ENCODE assay signal across 17 cellular contexts in genomic region chr22:42921301-42921700, GRCh38.
DNase-seq lines count a peak whose midpoint lies in the region; ATAC-seq and TF ChIP-seq lines count a peak whose summit lies in the region.
"Had no signal": no experiment of that assay in that cellular context is flagged by ENCODE, and none has a peak within 500 bp of the region (broad histone marks: within the 10 kb centered on the region; RNA-seq: fewer than 3 reads in every experiment).

No MANE protein-coding gene starts in this region.

- H2BK20ac ChIP-seq in IMR-90 (ENCODE audit: low read depth, low read length) (peak overlapping the region; percentile 2; the same call in 1 of the 2 replicates), H9 (ENCODE audit: low read depth, low read length, poor library complexity, severe bottlenecking) (no peak overlapping the region)

- H2BK5ac ChIP-seq in IMR-90 (ENCODE audit: low read depth, low read length, poor library complexity, severe bottlenecking) (peak overlapping the region; percentile 54), H9 (ENCODE audit: insufficient read length, low read length) (no peak overlapping the region)

- TF ChIP-seq RAD21 in IMR-90 (IDR thresholded peaks at IDR 0.05; ENCODE audit: low read length) = no peak

- no CpG with 5 or more reads among the region's 4 CpGs for WGBS in IMR-90 (ENCODE audit: extremely low coverage in 2 of 2, insufficient read length in 1 of 2), 2 experiments
- no CpG with 5 or more reads among the region's 4 CpGs for WGBS in H9 (ENCODE audit: extremely low coverage, insufficient read length, low lambda C conversion rate)

- H3K56ac ChIP-seq in IMR-90 (ENCODE audit: extremely low read depth, insufficient read depth, low read length) = no peak overlapping the region
- H3K56ac ChIP-seq in H9 (ENCODE audit: insufficient read length, low read depth, low read length) = no peak overlapping the region

- TF ChIP-seq CTCF in IMR-90 (conservative IDR thresholded peaks at IDR 0.05; ENCODE audit: low read depth, low read length) = no peak
- no peak for TF ChIP-seq CTCF in coronary artery (IDR thresholded peaks at IDR 0.05)
- no peak for TF ChIP-seq CTCF in osteocyte (IDR thresholded peaks at IDR 0.05)
- TF ChIP-seq CTCF in H9 (conservative IDR thresholded peaks at IDR 0.05) = no peak

- H3K23ac ChIP-seq in IMR-90 (ENCODE audit: low read depth, low read length) (peak overlapping the region; percentile 7; the same call in 1 of the 2 replicates), H9 (ENCODE audit: insufficient read length, low read depth, low read length) (no peak overlapping the region)

- H4K91ac ChIP-seq in IMR-90 (ENCODE audit: insufficient read depth, low read depth, low read length) (no peak overlapping the region; the same call in 1 of the 2 replicates), H9 (ENCODE audit: insufficient read length, low read depth, low read length) (no peak overlapping the region)

- H2AFZ ChIP-seq in ACC112 (ENCODE audit: low read length, unreplicated experiment) = no peak overlapping the region
- no peak overlapping the region for H2AFZ ChIP-seq in IMR-90 (replicated peaks; ENCODE audit: low read length, poor library complexity)
- H2AFZ ChIP-seq in H9 (ENCODE audit: low read length) = no peak overlapping the region

- H3K4ac ChIP-seq in IMR-90 (ENCODE audit: low read depth, low read length) = peak overlapping the region; percentile 12; the same call in 1 of the 2 replicates
- no peak overlapping the region for H3K4ac ChIP-seq in H9 (ENCODE audit: low read depth, low read length)

- 0 out of 2 replicates have a peak overlapping the region, but pooled peaks have one; percentile 47 for H4K5ac ChIP-seq in IMR-90 (ENCODE audit: low read depth, low read length)
- no peak overlapping the region for H4K5ac ChIP-seq in H9 (ENCODE audit: insufficient read length, low read depth, low read length)

- peak overlapping the region; percentile 1; the same call in 1 of the 2 replicates for H2BK120ac ChIP-seq in IMR-90 (ENCODE audit: low read depth, low read length)
- no peak overlapping the region for H2BK120ac ChIP-seq in H9 (ENCODE audit: low read depth, low read length, poor library complexity, severe bottlenecking)

- H3K9ac ChIP-seq in IMR-90 (ENCODE audit: low read depth, low read length) (no peak overlapping the region), H9 (ENCODE audit: extremely low read depth, insufficient read length, low read length) (no peak overlapping the region)

- H4K20me1 ChIP-seq in IMR-90 (ENCODE audit: insufficient read depth, low read length) = peaks cover 76% of the 10 kb centered on the region
- H4K20me1 ChIP-seq in H9 (ENCODE audit: control insufficient read depth, insufficient read depth, insufficient read length) = no peaks in the 10 kb centered on the region

- H3K4me3 Mint-ChIP-seq in osteocyte (ENCODE audit: unreplicated experiment) (no peak overlapping the region), H9 (no peak overlapping the region)
- H3K4me3 Mint-ChIP-seq: T-helper 17 cell had no signal

- no peak for TF ChIP-seq POLR2A in IMR-90 (IDR thresholded peaks at IDR 0.05; ENCODE audit: low read depth, low read length)

- H3K14ac ChIP-seq in IMR-90 (replicated peaks; ENCODE audit: low read depth, low read length) (no peak overlapping the region), H9 (ENCODE audit: insufficient read depth, low read length) (no peak overlapping the region)

- H2BK15ac ChIP-seq in IMR-90 (ENCODE audit: low read depth, low read length) (no peak overlapping the region), H9 (ENCODE audit: low read depth, low read length) (no peak overlapping the region)

- intact Hi-C loops in IMR-90 (cut with micrococcal nuclease) = no loop called here

- H3K4me3 ChIP-seq in ACC112 (ENCODE audit: low read depth, low read length) (no peak overlapping the region), IMR-90 (ENCODE audit: insufficient read depth, low read depth, low read length) (no peak overlapping the region), coronary artery (no peak overlapping the region)

- H3K36me3 Mint-ChIP-seq in osteocyte (ENCODE audit: unreplicated experiment) (no peaks in the 10 kb centered on the region), H9 (ENCODE audit: insufficient read depth in 1 of 3, low read depth in 3 of 3) (peaks cover 0 to 6% (median 3%) of the 10 kb centered on the region in 3 experiments; a peak in 3 of 7 replicates)
- H3K36me3 Mint-ChIP-seq: activated naive CD4-positive, alpha-beta T cell treated with anti-CD3 and anti-CD28 coated beads, Interleukin-2, amount 50 U/mL, for 72 hours had no signal

- H3K4me1 ChIP-seq in ACC112 (ENCODE audit: control insufficient read depth, insufficient read depth, low read length, unreplicated experiment) = peaks cover 37% of the 10 kb centered on the region
- peaks cover 21% of the 10 kb centered on the region for H3K4me1 ChIP-seq in IMR-90 (ENCODE audit: control insufficient read depth, insufficient read depth, low read length)
- peaks cover 4% of the 10 kb centered on the region; the same call in 1 of the 2 replicates for H3K4me1 ChIP-seq in H9 (ENCODE audit: insufficient read depth, low read length)

- H3K27ac Mint-ChIP-seq in osteocyte (ENCODE audit: unreplicated experiment) (peak overlapping the region; percentile 77), H9 (peak overlapping the region in 1 of 3 experiments; percentile 64; a peak in 2 of 7 replicates)
- H3K27ac Mint-ChIP-seq: activated naive CD4-positive, alpha-beta T cell treated with anti-CD3 and anti-CD28 coated beads, Interleukin-2, amount 50 U/mL, for 72 hours; T-helper 17 cell had no signal

- H3K9me1 ChIP-seq in IMR-90 (ENCODE audit: insufficient read depth, low read length) = peaks cover 36% of the 10 kb centered on the region

- no peak overlapping the region for H2BK12ac ChIP-seq in H9 (ENCODE audit: insufficient read length, low read depth, low read length)

- H3K27me3 ChIP-seq in ACC112 (ENCODE audit: insufficient read depth, low read length) (no peaks in the 10 kb centered on the region), IMR-90 (ENCODE audit: control insufficient read depth, insufficient read depth, low read length) (no peaks in the 10 kb centered on the region), H9 (ENCODE audit: insufficient read depth, low read length) (no peaks in the 10 kb centered on the region)

- dilution Hi-C loops in IMR-90 (cut with HindIII; ENCODE audit: low sequenced_read_pairs, unreplicated experiment) = no loop called here

- no peak overlapping the region for H3K4me2 ChIP-seq in IMR-90 (ENCODE audit: low read depth, low read length)
- no peak overlapping the region for H3K4me2 ChIP-seq in H9 (ENCODE audit: insufficient read depth, insufficient read length, low read length)

- H2AK5ac ChIP-seq in IMR-90 (ENCODE audit: low read depth, low read length) (peak overlapping the region; percentile 5; the same call in 1 of the 2 replicates), H9 (ENCODE audit: insufficient read length, low read length) (no peak overlapping the region)

- ATAC-seq in IMR-90 (ENCODE audit: low read depth) (no peak), GM19351 (IDR thresholded peaks at IDR 0.05; ENCODE audit: unreplicated experiment) (no peak)
- ATAC-seq: activated naive CD4-positive, alpha-beta T cell treated with anti-CD3 and anti-CD28 coated beads, Interleukin-2, amount 50 U/mL, for 72 hours; T-helper 17 cell had no signal

- in situ Hi-C loops in IMR-90 (cut with MboI; ENCODE audit: low sequenced_read_pairs) = no loop called here

- H3T11ph ChIP-seq in H9 (ENCODE audit: low read length) = no peak overlapping the region

- peaks cover 37% of the 10 kb centered on the region for H3K79me2 ChIP-seq in ACC112 (ENCODE audit: control insufficient read depth, insufficient read depth, low read length, unreplicated experiment)
- peaks cover 4% of the 10 kb centered on the region; the same call in 1 of the 2 replicates for H3K79me2 ChIP-seq in H9 (ENCODE audit: insufficient read depth, low read length)

- no peaks in the 10 kb centered on the region for H3K9me3 Mint-ChIP-seq in osteocyte (ENCODE audit: unreplicated experiment)
- no peaks in the 10 kb centered on the region for H3K9me3 Mint-ChIP-seq in H9
- H3K9me3 Mint-ChIP-seq: activated naive CD4-positive, alpha-beta T cell treated with anti-CD3 and anti-CD28 coated beads, Interleukin-2, amount 50 U/mL, for 72 hours had no signal

- H3K9me3 ChIP-seq in IMR-90 (ENCODE audit: control insufficient read depth, insufficient read depth, low read length) = no peaks in the 10 kb centered on the region
- no peaks in the 10 kb centered on the region for H3K9me3 ChIP-seq in H9 (ENCODE audit: control insufficient read depth, low read depth, low read length)

- CTCF ChIA-PET in IMR-90 (lab: Yijun Ruan, JAX) = interaction anchor here (0.6 to 0.8 kb wide), 4 partner anchors 18 to 79 kb away, joined by 3 to 6 read pairs (median 4); no protein-coding TSS in a partner anchor

- no peaks in the 10 kb centered on the region for H3K27me3 Mint-ChIP-seq in osteocyte (ENCODE audit: unreplicated experiment)
- H3K27me3 Mint-ChIP-seq in H9 (ENCODE audit: low read depth) = no peaks in the 10 kb centered on the region
- H3K27me3 Mint-ChIP-seq: progenitor cell of endocrine pancreas, T-helper 17 cell had no signal

- H3K36me3 ChIP-seq in ACC112 (ENCODE audit: insufficient read depth, low read length) (no peaks in the 10 kb centered on the region), IMR-90 (ENCODE audit: control insufficient read depth, insufficient read depth, low read length) (no peaks in the 10 kb centered on the region)

- no peak overlapping the region for H2AK9ac ChIP-seq in IMR-90 (replicated peaks; ENCODE audit: low read depth, low read length, poor library complexity)

- H3K4me1 Mint-ChIP-seq in osteocyte (ENCODE audit: unreplicated experiment) = peaks cover 60% of the 10 kb centered on the region
- peaks cover 40 to 46% of the 10 kb centered on the region in 2 experiments for H3K4me1 Mint-ChIP-seq in H9

- H3K23me2 ChIP-seq in H9 (ENCODE audit: insufficient read length, low read depth, low read length, poor library complexity, severe bottlenecking) = no peaks in the 10 kb centered on the region

- H3K18ac ChIP-seq in IMR-90 (ENCODE audit: low read depth, low read length) (peak overlapping the region; percentile 49; the same call in 1 of the 2 replicates), H9 (ENCODE audit: insufficient read length, low read depth, low read length) (no peak overlapping the region)

- POLR2A ChIA-PET in IMR-90 (lab: Charles Lee; ENCODE audit: unreplicated experiment) = interaction anchor here (0.6 kb wide), 1 partner anchor 73 kb away, joined by 3 read pairs; no protein-coding TSS in a partner anchor

- H4K8ac ChIP-seq in IMR-90 (ENCODE audit: low read depth in 2 of 2, low read length in 2 of 2) (no peak overlapping the region; a peak in 1 of 4 replicates), H9 (replicated peaks; ENCODE audit: insufficient read length, low read depth, low read length) (no peak overlapping the region)

- peak overlapping the region; percentile 79 for H3K27ac ChIP-seq in ACC112 (ENCODE audit: low read depth, low read length)
- H3K27ac ChIP-seq in IMR-90 (ENCODE audit: insufficient read depth, low read length) = no peak overlapping the region
- peak overlapping the region; percentile 32 to 86 for H3K27ac ChIP-seq in coronary artery
- no peak overlapping the region for H3K27ac ChIP-seq in H9 (ENCODE audit: insufficient read length, low read depth, low read length)

- BruUV-seq in IMR-90 (replicated peaks; lab: Mats Ljungman, UMichigan) = no TSS peak

- no peak for DNase-seq in IMR-90
- DNase-seq in coronary artery (ENCODE audit: low spot score) = no peak
- DNase-seq in osteocyte (ENCODE audit: extremely low spot score, unreplicated experiment) = no peak
- no peak for DNase-seq in stimulated activated CD4-positive, alpha-beta T cell treated with anti-CD3 and anti-CD28 coated beads, Interleukin-15, amount 100 ng/mL, for 24 hours
- no peak for DNase-seq in activated CD8-positive, alpha-beta memory T cell treated with anti-CD3 and anti-CD28 coated beads, Interleukin-2, amount 50 U/mL, for 48 hours
- no peak for DNase-seq in H9
- DNase-seq: activated CD4-positive, alpha-beta T cell treated with anti-CD3 and anti-CD28 coated beads for 48 hours; caudate nucleus; DMS 273 treated with DMSO at 0.1 percent for 48 hours; MV-4-11; NCI-H2107; NCI-H82; T-helper 17 cell had no signal

- peaks cover 51 to 89% of the 10 kb centered on the region in 2 experiments for H3K79me1 ChIP-seq in IMR-90 (ENCODE audit: low read depth in 1 of 2, low read length in 2 of 2)
- no peaks in the 10 kb centered on the region for H3K79me1 ChIP-seq in H9 (ENCODE audit: insufficient read depth, low read depth, low read length, poor library complexity, severe bottlenecking)

Comparison
In these comparisons a context has a peak if more than half of its experiments do, and no peak if none do; other contexts are left out.
1. H3K27ac ChIP-seq: peak in ACC112 (single experiment) and coronary artery (2 of 2); none in IMR-90 (single experiment) and H9 (single experiment).